Comparison of ENCODE assay signal across 8 cellular contexts in genomic region chr21:45130324-45130774, GRCh38. TPM values are rescaled to one million over a fixed set of nuclear protein-coding genes. Genes with fewer than 3 reads are reported as not detected.
A peak's percentile ranks its signal among the peaks of the same experiment; 100 is the strongest.
DNase-seq lines count a peak whose midpoint lies in the region; ATAC-seq and TF ChIP-seq lines count a peak whose summit lies in the region.

No MANE protein-coding gene starts in this region.

- TF ChIP-seq CTCF in AG04449 (IDR thresholded peaks at IDR 0.05; ENCODE audit: insufficient read depth, low read length, missing control alignments) (no peak), mammary epithelial cell (conservative IDR thresholded peaks at IDR 0.05 in 1 of 2, IDR thresholded peaks at IDR 0.05 in 1 of 2; ENCODE audit: extremely low read depth in 1 of 2, insufficient read depth in 1 of 2, low read depth in 1 of 2, low read length in 2 of 2) (no peak), mucosa of descending colon (IDR thresholded peaks at IDR 0.05) (no peak)

- H3K4me2 ChIP-seq in mammary epithelial cell (ENCODE audit: insufficient read depth, low read depth, low read length): peak overlapping the region; percentile 25

- H3K4me3 ChIP-seq in AG04449 (ENCODE audit: low read depth, low read length): peak overlapping the region; percentile 46
- H3K4me3 ChIP-seq in MG63: peak overlapping the region; percentile 21
- no peak overlapping the region for H3K4me3 ChIP-seq in mammary epithelial cell (replicated peaks in 1 of 3; ENCODE audit: insufficient read depth in 1 of 3, low read depth in 2 of 3, low read length in 3 of 3)
- no peak overlapping the region for H3K4me3 ChIP-seq in mucosa of descending colon

- intact Hi-C loops in mammary epithelial cell (cut with micrococcal nuclease) (no loop called here), mucosa of descending colon (cut with DNase I, micrococcal nuclease) (loop anchor here in 1 of 2 donors (5.0 kb wide), 1 partner anchor 183 kb away; no protein-coding TSS in a partner anchor)

- POLR2A ChIA-PET in AG04449 (lab: Yijun Ruan, JAX): interaction anchor here (0.7 to 1.9 kb wide), 2 partner anchors 168 to 923 kb away, joined by 3 to 6 read pairs; no protein-coding TSS in a partner anchor

- H3K27me3 ChIP-seq in MG63 (no peaks in the 10 kb centered on the region), mammary epithelial cell (ENCODE audit: insufficient read depth, low read length) (no peaks in the 10 kb centered on the region)

- ATAC-seq in mucosa of descending colon (peak; percentile 39), GM21825 (IDR thresholded peaks at IDR 0.05; ENCODE audit: unreplicated experiment) (no peak)

- DNase-seq in AG04449 (ENCODE audit: low read depth, low spot score) (no peak), MG63 (peak; percentile 50), mammary epithelial cell (peak; percentile 61), mucosa of descending colon (no peak), GM19240 (ENCODE audit: insufficient read length, low spot score) (no peak), erythroblast (lab: John Stamatoyannopoulos, UW) (no peak), NCI-H1092 (lab: John Stamatoyannopoulos, UW) (no peak)

- H3K4me1 ChIP-seq in mammary epithelial cell (ENCODE audit: insufficient read depth, low read length) (peaks cover 19% of the 10 kb centered on the region), mucosa of descending colon (ENCODE audit: low read depth) (peaks cover 11% of the 10 kb centered on the region)

- CTCF ChIA-PET in AG04449 (lab: Yijun Ruan, JAX): interaction anchor here (0.9 to 10.0 kb wide), 15 partner anchors 9 to 331 kb away, joined by 3 to 270 read pairs (median 11); partner anchors contain the start of genes ADARB1 and SLX9
- CTCF ChIA-PET in mammary epithelial cell (lab: Charles Lee; ENCODE audit: low non-redundant PET): interaction anchor here (0.6 to 0.9 kb wide), 3 partner anchors 10 to 175 kb away, joined by 3 to 8 read pairs (median 4); no protein-coding TSS in a partner anchor

- no peaks in the 10 kb centered on the region for H4K20me1 ChIP-seq in mammary epithelial cell (ENCODE audit: insufficient read depth, low read length)

- dilution Hi-C loops in mammary epithelial cell (cut with HindIII; ENCODE audit: low sequenced_read_pairs): no loop called here

- H2AFZ ChIP-seq in mammary epithelial cell (ENCODE audit: low read depth, low read length): no peak overlapping the region

- no peak for TF ChIP-seq POLR2A in erythroblast (IDR thresholded peaks at IDR 0.05; ENCODE audit: low read length)

- no peak overlapping the region for H3K27ac ChIP-seq in mammary epithelial cell (ENCODE audit: insufficient read depth, low read depth, low read length)

- BruUV-seq in mammary epithelial cell (replicated peaks; lab: Mats Ljungman, UMichigan): no TSS peak

- WGBS in mammary epithelial cell (ENCODE audit: low coverage, missing lambda C conversion rate): 34% methylated on average over 8 of the region's 10 CpGs

- no peaks in the 10 kb centered on the region for H3K9me3 ChIP-seq in MG63
- no peaks in the 10 kb centered on the region for H3K9me3 ChIP-seq in mammary epithelial cell (replicated peaks; ENCODE audit: insufficient read depth, low read length)
- no peaks in the 10 kb centered on the region for H3K9me3 ChIP-seq in mucosa of descending colon

- no peaks in the 10 kb centered on the region for H3K36me3 ChIP-seq in MG63
- peaks cover under 1% of the 10 kb centered on the region for H3K36me3 ChIP-seq in mammary epithelial cell (ENCODE audit: insufficient read depth, low read length)
- no peaks in the 10 kb centered on the region for H3K36me3 ChIP-seq in mucosa of descending colon (ENCODE audit: low read depth)

- H3K9ac ChIP-seq in mammary epithelial cell (ENCODE audit: insufficient read depth, low read length): no peak overlapping the region

- in situ Hi-C loops in mammary epithelial cell (cut with MboI; ENCODE audit: low sequenced_read_pairs in 2 of 2): no loop called here

- H3K79me2 ChIP-seq in mammary epithelial cell (ENCODE audit: insufficient read depth, low read length): peaks cover 36% of the 10 kb centered on the region

RNA-seq across cellular contexts. Expression of gene ADARB1, which starts 56.0 kb away (rescaled TPM):
- 2.9 and 15.3 TPM in 2 replicates for total RNA-seq in MG63 (2014; rRNA removed; shearing (Covaris generic); ENCODE audit: low replicate concordance)
- total RNA-seq in mammary epithelial cell (10 to 100 TPM; 42.5 to 82.9 TPM), mucosa of descending colon (10 to 100 TPM in 1 of 3 donors, 1 to 10 TPM in 2; 5.4 to 91.2 (median 8.8) TPM)
- polyA plus RNA-seq in mammary epithelial cell: 17.2 TPM
- 26.9 TPM for polyA minus RNA-seq in mammary epithelial cell

Comparison
In these comparisons a context has a peak if more than half of its experiments do, and no peak if none do; other contexts are left out.
1. DNase-seq: peak in MG63 (single experiment) and mammary epithelial cell (single experiment); none in AG04449 (single experiment), mucosa of descending colon (0 of 3), GM19240 (single experiment), erythroblast (0 of 2) and NCI-H1092 (single experiment).
2. H3K4me3 ChIP-seq: peak in AG04449 (single experiment) and MG63 (single experiment); none in mammary epithelial cell (0 of 3) and mucosa of descending colon (single experiment).